9 cellular contexts compared by ENCODE assay signal in genomic region chr20:64065973-64066341, GRCh38. TPM values are rescaled to one million over a fixed set of nuclear protein-coding genes. Genes with fewer than 3 reads are reported as not detected.
DNase-seq lines count a peak whose midpoint lies in the region; ATAC-seq and TF ChIP-seq lines count a peak whose summit lies in the region.
"Had no signal": no experiment of that assay in that cellular context is flagged by ENCODE, and none has a peak within 500 bp of the region (broad histone marks: within the 10 kb centered on the region; RNA-seq: fewer than 3 reads in every experiment).

No MANE protein-coding gene starts in this region.

- no peak for ATAC-seq in sciatic nerve

- intact Hi-C loops in sciatic nerve (cut with DNase I): no loop called here

- peaks cover 40% of the 10 kb centered on the region for H3K4me1 ChIP-seq in suprapubic skin

- H3K27ac ChIP-seq in suprapubic skin: no peak overlapping the region
- H3K27ac ChIP-seq in WERI-Rb-1: no peak overlapping the region
- H3K27ac ChIP-seq: 22Rv1 had no signal

- no peak for TF ChIP-seq POLR2A in suprapubic skin (IDR thresholded peaks at IDR 0.05)

- 52% methylated on average over 3 of the region's 5 CpGs for WGBS in suprapubic skin

- H3K9me3 ChIP-seq in suprapubic skin (no peaks in the 10 kb centered on the region), WERI-Rb-1 (ENCODE audit: severe bottlenecking) (no peaks in the 10 kb centered on the region)

- DNase-seq in NCI-H2196 (lab: John Stamatoyannopoulos, UW; ENCODE audit: unreplicated experiment): peak; percentile 28
- no peak for DNase-seq in NCI-H2196 treated with DMSO at 0.1 percent for 48 hours (lab: John Stamatoyannopoulos, UW; ENCODE audit: unreplicated experiment)
- peak; percentile 70 for DNase-seq in HPDE6-E6E7 (ENCODE audit: extremely low spot score)
- peak; percentile 76 for DNase-seq in activated CD4-positive, alpha-beta T cell treated with anti-CD3 and anti-CD28 coated beads for 48 hours
- DNase-seq in iris pigment epithelial cell (ENCODE audit: low read depth): peak; percentile 83
- no peak for DNase-seq in suprapubic skin (ENCODE audit: low spot score in 2 of 2)
- no peak for DNase-seq in WERI-Rb-1
- DNase-seq in sciatic nerve (ENCODE audit: low spot score): no peak

- TF ChIP-seq EP300 in suprapubic skin (IDR thresholded peaks at IDR 0.05): no peak

- TF ChIP-seq CTCF in suprapubic skin (IDR thresholded peaks at IDR 0.05): no peak
- no peak for TF ChIP-seq CTCF in WERI-Rb-1 (IDR thresholded peaks at IDR 0.05; ENCODE audit: low read depth, low read length)

- peaks cover 3% of the 10 kb centered on the region for H3K36me3 ChIP-seq in suprapubic skin
- no peaks in the 10 kb centered on the region for H3K36me3 ChIP-seq in WERI-Rb-1

- H3K27me3 ChIP-seq in suprapubic skin (no peaks in the 10 kb centered on the region), WERI-Rb-1 (ENCODE audit: insufficient read depth, low read depth, severe bottlenecking) (no peaks in the 10 kb centered on the region)

- H3K4me3 ChIP-seq in suprapubic skin (no peak overlapping the region), WERI-Rb-1 (ENCODE audit: low read depth, low read length) (no peak overlapping the region)

RNA-seq across cellular contexts. Expression of gene TCEA2, which starts 3.0 kb away (rescaled TPM):
- 10 to 100 TPM in 3 of 4 donors, 1 to 10 TPM in 1; 8.6 to 27.9 (median 13.2) TPM for total RNA-seq in suprapubic skin
- 81.2 TPM for total RNA-seq in sciatic nerve

RNA-seq across cellular contexts. Expression of gene RGS19, which starts 13.4 kb away (rescaled TPM):
- total RNA-seq in suprapubic skin (10 to 100 TPM; 14.8 to 18.4 (median 16.2) TPM), sciatic nerve (10.8 TPM)

RNA-seq across cellular contexts. Expression of gene OPRL1, which starts 13.9 kb away (rescaled TPM):
- total RNA-seq in suprapubic skin (under 1 TPM; 0.45 to 0.68 (median 0.52) TPM), sciatic nerve (1.0 TPM)

RNA-seq across cellular contexts. Expression of gene SOX18, which starts 16.5 kb away (rescaled TPM):
- total RNA-seq in suprapubic skin (1 to 10 TPM in 3 of 4 donors, under 1 TPM in 1; 0.79 to 8.7 (median 3.3) TPM), sciatic nerve (134 TPM)

RNA-seq across cellular contexts. Expression of gene LKAAEAR1, which starts 18.2 kb away (rescaled TPM):
- total RNA-seq in suprapubic skin: not detected
- not detected for total RNA-seq in sciatic nerve

Comparison
In these comparisons a context has a peak if more than half of its experiments do, and no peak if none do; other contexts are left out.
1. DNase-seq: peak in NCI-H2196 (single experiment), HPDE6-E6E7 (single experiment), activated CD4-positive, alpha-beta T cell treated with anti-CD3 and anti-CD28 coated beads for 48 hours (single experiment) and iris pigment epithelial cell (single experiment); none in NCI-H2196 treated with DMSO at 0.1 percent for 48 hours (single experiment), suprapubic skin (0 of 2), WERI-Rb-1 (single experiment) and sciatic nerve (single experiment).